In genomic region chr11:133619973-133620372, GRCh38 we compare ENCODE assay signal across 14 cellular contexts.
DNase-seq lines count a peak whose midpoint lies in the region; ATAC-seq and TF ChIP-seq lines count a peak whose summit lies in the region.
"Had no signal": no experiment of that assay in that cellular context is flagged by ENCODE, and none has a peak within 500 bp of the region (broad histone marks: within the 10 kb centered on the region; RNA-seq: fewer than 3 reads in every experiment).

No MANE protein-coding gene starts in this region.

- ATAC-seq in HG03442 (IDR thresholded peaks at IDR 0.05; ENCODE audit: unreplicated experiment) (no peak), GM21367 (IDR thresholded peaks at IDR 0.05; ENCODE audit: unreplicated experiment) (no peak)
- no peak for ATAC-seq in activated CD4-positive, CD25-positive, alpha-beta regulatory T cell treated with anti-CD3 and anti-CD28 coated beads, Interleukin-2, amount 50 U/mL, for 24 hours
- ATAC-seq: naive thymus-derived CD8-positive, alpha-beta T cell had no signal

- no peaks in the 10 kb centered on the region for H3K36me3 ChIP-seq in WERI-Rb-1
- H3K36me3 ChIP-seq: BLaER1 had no signal

- peak; percentile 72 for DNase-seq in DMS53 (lab: John Stamatoyannopoulos, UW)
- peak; percentile 33 for DNase-seq in MV-4-11 (lab: John Stamatoyannopoulos, UW)
- DNase-seq in WERI-Rb-1 = peak; percentile 40
- DNase-seq in left kidney (ENCODE audit: low read depth, low spot score) = peak; percentile 27
- no peak for DNase-seq in middle frontal gyrus (ENCODE audit: extremely low spot score, low spot score)
- DNase-seq: activated CD4-positive, alpha-beta T cell treated with anti-CD3 and anti-CD28 coated beads, Interleukin-2, amount 50 U/mL, for 48 hours; activated gamma-delta T cell treated with Interleukin-2 at 50 U/mL for 16 hours; naive thymus-derived CD8-positive, alpha-beta T cell; NCI-H446 treated with DMSO at 0.1 percent for 48 hours; stimulated activated CD4-positive, alpha-beta T cell treated with anti-CD3 and anti-CD28 coated beads, Interleukin-12 subunit alpha, Interleukin-12 subunit beta, amount 100 ng/mL, for 4 hours had no signal

- peak; percentile 40 for TF ChIP-seq CTCF in WERI-Rb-1 (IDR thresholded peaks at IDR 0.05; ENCODE audit: low read depth, low read length)

- no peaks in the 10 kb centered on the region for H3K27me3 ChIP-seq in WERI-Rb-1 (ENCODE audit: insufficient read depth, low read depth, severe bottlenecking)
- H3K27me3 ChIP-seq: BLaER1 had no signal

- no peaks in the 10 kb centered on the region for H3K9me3 ChIP-seq in WERI-Rb-1 (ENCODE audit: severe bottlenecking)

- no peak overlapping the region for H3K4me3 ChIP-seq in WERI-Rb-1 (ENCODE audit: low read depth, low read length)
- H3K4me3 ChIP-seq: BLaER1 had no signal

- no peak overlapping the region for H3K27ac ChIP-seq in WERI-Rb-1
- H3K27ac ChIP-seq: BLaER1 had no signal
